In genomic region chr19:40576585-40577451, GRCh38 we compare ENCODE assay signal across 8 cellular contexts. TPM values are rescaled to one million over a fixed set of nuclear protein-coding genes. Genes with fewer than 3 reads are reported as not detected.
DNase-seq lines count a peak whose midpoint lies in the region; ATAC-seq and TF ChIP-seq lines count a peak whose summit lies in the region.

SHKBP1 (plus strand) TSS chr19:40576873; CDS start chr19:40576900, 27 bp downstream.

- CTCF ChIA-PET in Panc1 (lab: Charles Lee): no interaction called here

- no peak for TF ChIP-seq CTCF in Panc1 (IDR thresholded peaks at IDR 0.05)

- H3K27me3 Mint-ChIP-seq in activated T-cell treated with anti-CD3 and anti-CD28 coated beads, Interleukin-2, amount 50 U/mL, for 4 hours (ENCODE audit: low read depth): no peaks in the 10 kb centered on the region

- in situ Hi-C loops in Panc1 (cut with HindIII; ENCODE audit: low pct_unique_long_range_greater_than_20kb, low sequenced_read_pairs): no loop called here

- ATAC-seq in GM21737 (IDR thresholded peaks at IDR 0.05; ENCODE audit: unreplicated experiment) (peak; percentile 93), Panc1 (peak; percentile 100)
- peak; percentile 100 for ATAC-seq in activated T-cell treated with anti-CD3 and anti-CD28 coated beads, Interleukin-2, amount 50 U/mL, for 4 hours

- no TSS peak for BruUV-seq in Panc1 (replicated peaks; lab: Mats Ljungman, UMichigan)

- no peaks in the 10 kb centered on the region for H3K36me3 ChIP-seq in Panc1 (ENCODE audit: control insufficient read depth, insufficient read depth, low read length)
- H3K36me3 ChIP-seq in esophagus (ENCODE audit: control insufficient read depth in 2 of 2, insufficient read depth in 2 of 2, low read length in 1 of 2): peaks cover 0 to 12% of the 10 kb centered on the region in 2 donors
- peaks cover 0 to 17% of the 10 kb centered on the region in 2 donors for H3K36me3 ChIP-seq in muscle layer of duodenum (ENCODE audit: control insufficient read depth in 1 of 2, insufficient read depth in 2 of 2, low read length in 2 of 2)

- no peaks in the 10 kb centered on the region for H3K9me3 Mint-ChIP-seq in activated T-cell treated with anti-CD3 and anti-CD28 coated beads, Interleukin-2, amount 50 U/mL, for 4 hours

- H3K4me1 Mint-ChIP-seq in activated T-cell treated with anti-CD3 and anti-CD28 coated beads, Interleukin-2, amount 50 U/mL, for 4 hours (ENCODE audit: low read depth): peaks cover 17% of the 10 kb centered on the region

- WGBS in esophagus, 2 donors: 1% methylated on average over 43 to 54 of the region's 55 CpGs

- peak within 1 kb of the TSS; percentile 74 to 82 for H3K4me3 ChIP-seq in Panc1 (ENCODE audit: low read depth in 2 of 2, low read length in 2 of 2)
- H3K4me3 ChIP-seq in esophagus (ENCODE audit: low read depth in 1 of 2, low read length in 2 of 2): peak within 1 kb of the TSS; percentile 58 to 96
- H3K4me3 ChIP-seq in muscle layer of duodenum (ENCODE audit: low read depth in 1 of 2, low read length in 2 of 2): peak within 1 kb of the TSS; percentile 86 to 87

- H3K9me3 ChIP-seq in Panc1 (ENCODE audit: control insufficient read depth, insufficient read depth, low read depth, low read length): no peaks in the 10 kb centered on the region
- no peaks in the 10 kb centered on the region for H3K9me3 ChIP-seq in esophagus (ENCODE audit: control insufficient read depth in 2 of 2, insufficient read depth in 1 of 2, low read depth in 1 of 2, low read length in 1 of 2)
- H3K9me3 ChIP-seq in muscle layer of duodenum (ENCODE audit: control insufficient read depth in 1 of 2, low read length in 2 of 2): no peaks in the 10 kb centered on the region

- H3K36me3 Mint-ChIP-seq in activated T-cell treated with anti-CD3 and anti-CD28 coated beads, Interleukin-2, amount 50 U/mL, for 4 hours (ENCODE audit: insufficient read depth): peaks cover 21% of the 10 kb centered on the region

- DNase-seq in DMS53 (lab: John Stamatoyannopoulos, UW): peak; percentile 99
- DNase-seq in KG1 (lab: John Stamatoyannopoulos, UW): peak; percentile 90
- DNase-seq in Panc1 (ENCODE audit: low read depth, low spot score): no peak
- DNase-seq in activated T-cell treated with anti-CD3 and anti-CD28 coated beads, Interleukin-2, amount 50 U/mL, for 4 hours: peak; percentile 89
- peak; percentile 87 for DNase-seq in stimulated activated CD8-positive, alpha-beta memory T cell treated with anti-CD3 and anti-CD28 coated beads, Interleukin-7, amount 100 ng/mL, for 24 hours (ENCODE audit: low read depth)

- H3K27me3 ChIP-seq in Panc1 (ENCODE audit: control insufficient read depth, insufficient read depth, low read length) (no peaks in the 10 kb centered on the region), esophagus (ENCODE audit: control insufficient read depth in 1 of 2, insufficient read depth in 2 of 2, low read length in 2 of 2) (no peaks in the 10 kb centered on the region), muscle layer of duodenum (ENCODE audit: low read depth, low read length) (no peaks in the 10 kb centered on the region)

- H3K4me3 Mint-ChIP-seq in activated T-cell treated with anti-CD3 and anti-CD28 coated beads, Interleukin-2, amount 50 U/mL, for 4 hours: peak within 1 kb of the TSS; percentile 84

- POLR2A ChIA-PET in Panc1 (lab: Charles Lee): no interaction called here

- intact Hi-C loops in Panc1 (cut with micrococcal nuclease; ENCODE audit: unreplicated experiment): no loop called here

- H3K4me1 ChIP-seq in Panc1 (ENCODE audit: control insufficient read depth, insufficient read depth, low read length) (no peaks in the 10 kb centered on the region; the same call in 1 of the 2 replicates), esophagus (ENCODE audit: control insufficient read depth in 2 of 2, insufficient read depth in 2 of 2, low read length in 1 of 2) (peaks cover 6 to 12% of the 10 kb centered on the region in 2 donors), muscle layer of duodenum (ENCODE audit: control insufficient read depth in 1 of 2, insufficient read depth in 2 of 2, low read length in 2 of 2) (peaks cover 0 to 19% of the 10 kb centered on the region in 2 donors)

- H3K27ac ChIP-seq in Panc1 (ENCODE audit: low read length) (peak within 1 kb of the TSS; percentile 79), esophagus (ENCODE audit: low read depth in 2 of 2, low read length in 1 of 2) (peak within 1 kb of the TSS; percentile 70 to 80), muscle layer of duodenum (ENCODE audit: low read length) (peak within 1 kb of the TSS; percentile 39)

RNA-seq across cellular contexts. Expression of gene SHKBP1, which starts in this region (rescaled TPM):
- total RNA-seq in Panc1 (2021; ENCODE audit: unreplicated experiment): 55.9 TPM
- polyA plus RNA-seq in Panc1 (2012; ENCODE audit: insufficient read length): 102 TPM
- 10 to 100 TPM; 80.1 to 86.1 (median 84.8) TPM for total RNA-seq in activated T-cell treated with anti-CD3 and anti-CD28 coated beads, Interleukin-2, amount 50 U/mL, for 4 hours
- polyA plus RNA-seq in esophagus: 10 to 100 TPM; 47.9 to 53.6 TPM
